ENCODE assay signal across 24 cellular contexts in genomic region chr5:26622947-26623346, GRCh38.
DNase-seq lines count a peak whose midpoint lies in the region; ATAC-seq, FAIRE-seq and TF ChIP-seq lines count a peak whose summit lies in the region.
"Had no signal": no experiment of that assay in that cellular context is flagged by ENCODE, and none has a peak within 500 bp of the region (broad histone marks: within the 10 kb centered on the region; RNA-seq: fewer than 3 reads in every experiment).

No MANE protein-coding gene starts in this region.

- POLR2A ChIA-PET in GM12878 (lab: Charles Lee) = no interaction called here

- no peak overlapping the region for H3K9ac ChIP-seq in GM12878 (ENCODE audit: control insufficient read depth, insufficient read depth, low read length)

- FAIRE-seq in H54 (lab: Jason Lieb, UNC) = peak; percentile 75
- no peak for FAIRE-seq in GM12878 (lab: Jason Lieb, UNC)
- FAIRE-seq: GM12891, TTC549 had no signal

- no peak overlapping the region for H3K27ac ChIP-seq in GM12878 (ENCODE audit: control insufficient read depth, insufficient read depth)
- H3K27ac ChIP-seq: heart left ventricle, thoracic aorta had no signal

- no TSS peak for BruUV-seq in GM12878 (replicated peaks; lab: Mats Ljungman, UMichigan)

- RAD21 ChIA-PET in GM12878 (lab: Charles Lee; ENCODE audit: unreplicated experiment) = interaction anchor here (0.7 to 2.0 kb wide), 2 partner anchors 11 to 13 kb away, joined by 4 to 10 read pairs; no protein-coding TSS in a partner anchor

- H3K4me1 ChIP-seq in GM12878 (ENCODE audit: control insufficient read depth, insufficient read depth, low read length) = no peaks in the 10 kb centered on the region
- H3K4me1 ChIP-seq: heart left ventricle had no signal

- ATAC-seq in GM12878 (peak; percentile 50), HG03442 (IDR thresholded peaks at IDR 0.05; ENCODE audit: unreplicated experiment) (no peak)
- ATAC-seq in activated CD4-positive, CD25-positive, alpha-beta regulatory T cell treated with anti-CD3 and anti-CD28 coated beads, Interleukin-2, amount 50 U/mL, for 24 hours = no peak
- ATAC-seq: activated T-cell treated with anti-CD3 and anti-CD28 coated beads, Interleukin-2, amount 50 U/mL, for 72 hours; heart left ventricle; left cardiac atrium; stimulated activated effector memory CD8-positive, alpha-beta T cell treated with anti-CD3 and anti-CD28 coated beads, Interleukin-12 subunit alpha, Interleukin-12 subunit beta, amount 100 ng/mL, for 72 hours had no signal

- in situ Hi-C loops in GM12878 (cut with MboI) = no loop called here

- no peak for TF ChIP-seq CTCF in GM12878 (IDR thresholded peaks at IDR 0.05 in 2 of 3, conservative IDR thresholded peaks at IDR 0.05 in 1 of 3; ENCODE audit: control insufficient read depth in 2 of 3, extremely low read depth in 1 of 3, insufficient read depth in 1 of 3, low read depth in 3 of 3, low read length in 3 of 3)

- H4K20me1 ChIP-seq in GM12878 (ENCODE audit: control insufficient read depth, insufficient read depth) = no peaks in the 10 kb centered on the region

- DNase-seq in H54 (ENCODE audit: insufficient read length, low spot score) = no peak
- DNase-seq in NCI-H146 (lab: John Stamatoyannopoulos, UW) = peak; percentile 96
- DNase-seq in NCI-H345 (lab: John Stamatoyannopoulos, UW) = peak; percentile 86
- DNase-seq in GM12878 (ENCODE audit: low read depth, low spot score) = no peak
- no peak for DNase-seq in nucleus accumbens (lab: John Stamatoyannopoulos, UW)
- no peak for DNase-seq in NCI-H187 treated with DMSO at 0.1 percent for 48 hours (lab: John Stamatoyannopoulos, UW)
- DNase-seq: activated CD4-positive, alpha-beta T cell treated with anti-CD3 and anti-CD28 coated beads for 4 hours; activated T-cell treated with anti-CD3 and anti-CD28 coated beads, Interleukin-2, amount 50 U/mL, for 72 hours; aorta; dermis blood vessel endothelial cell; heart left ventricle; KG1; left cardiac atrium; MV-4-11; NCI-H446 treated with DMSO at 0.1 percent for 48 hours; Right ventricle myocardium superior; small intestine; stimulated activated CD4-positive, alpha-beta T cell treated with anti-CD3 and anti-CD28 coated beads, Interleukin-2, amount 100 ng/mL, for 24 hours had no signal

- TF ChIP-seq RAD21 in GM12878 (IDR thresholded peaks at IDR 0.05; ENCODE audit: insufficient read depth, low read depth, low read length) = no peak

- 49% methylated on average over 3 of the region's 3 CpGs for WGBS in GM12878 (ENCODE audit: insufficient coverage, insufficient replicate concordance, low lambda C conversion rate, missing lambda C conversion rate)

- CTCF ChIA-PET in GM12878 (lab: Yijun Ruan, JAX) = no interaction called here

- no peaks in the 10 kb centered on the region for H3K27me3 ChIP-seq in GM12878 (replicated peaks in 1 of 2; ENCODE audit: control insufficient read depth in 2 of 2, insufficient read depth in 2 of 2, low read length in 1 of 2)
- H3K27me3 ChIP-seq: heart left ventricle had no signal

- no peaks in the 10 kb centered on the region for H3K9me3 ChIP-seq in GM12878 (replicated peaks; ENCODE audit: control insufficient read depth, insufficient read depth, low read length)
- H3K9me3 ChIP-seq: thoracic aorta had no signal

- no peaks in the 10 kb centered on the region for H3K36me3 ChIP-seq in GM12878 (ENCODE audit: control insufficient read depth in 2 of 2, insufficient read depth in 2 of 2, low read length in 1 of 2)
- H3K36me3 ChIP-seq: heart left ventricle, thoracic aorta had no signal

- H3K4me3 ChIP-seq in GM12878 = no peak overlapping the region
- H3K4me3 ChIP-seq: heart left ventricle, thoracic aorta had no signal

- H3K79me2 ChIP-seq in GM12878 (ENCODE audit: control insufficient read depth, insufficient read depth, low read length) = no peaks in the 10 kb centered on the region

- SMC1A ChIA-PET in GM12878 (lab: Charles Lee; ENCODE audit: uncharacterized antibody, unreplicated experiment) = interaction anchor here (0.7 to 1.3 kb wide), 2 partner anchors 29 to 69 kb away, joined by 3 to 4 read pairs; no protein-coding TSS in a partner anchor

- no peak overlapping the region for H3K4me2 ChIP-seq in GM12878 (ENCODE audit: control insufficient read depth, insufficient read depth)

- H2AFZ ChIP-seq in GM12878 (ENCODE audit: control insufficient read depth, low read depth, low read length) = no peak overlapping the region

- intact Hi-C loops in GM12878 (cut with micrococcal nuclease; ENCODE audit: unreplicated experiment) = no loop called here

- TF ChIP-seq EP300 in GM12878 (IDR thresholded peaks at IDR 0.05; ENCODE audit: borderline replicate concordance in 1 of 2, control insufficient read depth in 1 of 2, low read depth in 2 of 2, low read length in 2 of 2) = no peak

- TF ChIP-seq POLR2A in H54 (IDR thresholded peaks at IDR 0.05; ENCODE audit: low read depth, low read length) (no peak), GM12878 (IDR thresholded peaks at IDR 0.05; ENCODE audit: low read depth, low read length) (no peak)

TF ChIP-seq in GM12878, 131 proteins besides CTCF, POLR2A, EP300 and RAD21 (continues in another document):
- no peak for TF ChIP-seq EGR1 (IDR thresholded peaks at IDR 0.05; ENCODE audit: borderline replicate concordance in 1 of 2, low read depth in 2 of 2, low read length in 2 of 2)
- no peak for TF ChIP-seq POU2F2 (IDR thresholded peaks at IDR 0.05; ENCODE audit: borderline replicate concordance, low read depth, low read length)
- no peak for TF ChIP-seq TAF1 (IDR thresholded peaks at IDR 0.05; ENCODE audit: borderline replicate concordance, low read depth, low read length)
- no peak for TF ChIP-seq E4F1 (IDR thresholded peaks at IDR 0.05; ENCODE audit: borderline replicate concordance, partially characterized antibody)
- no peak for TF ChIP-seq SP1 (IDR thresholded peaks at IDR 0.05; ENCODE audit: low read depth, low read length)
- TF ChIP-seq GABPA (IDR thresholded peaks at IDR 0.05; ENCODE audit: low read depth) = no peak
- no peak for TF ChIP-seq MAX (IDR thresholded peaks at IDR 0.05; ENCODE audit: low read depth, low read length)
- no peak for TF ChIP-seq ATF7 (IDR thresholded peaks at IDR 0.05; ENCODE audit: low read depth)
- TF ChIP-seq KAT2A (conservative IDR thresholded peaks at IDR 0.05; ENCODE audit: control insufficient read depth, low read depth, low read length) = no peak
- TF ChIP-seq NR2F1 (conservative IDR thresholded peaks at IDR 0.05) = no peak
- TF ChIP-seq EZH2 (IDR thresholded peaks at IDR 0.05; ENCODE audit: borderline replicate concordance, control insufficient read depth, low read depth, low read length) = no peak
- no peak for TF ChIP-seq ELK1 (IDR thresholded peaks at IDR 0.05; ENCODE audit: low read depth, low read length)
- no peak for TF ChIP-seq GATAD2B (conservative IDR thresholded peaks at IDR 0.05; ENCODE audit: low read depth)
- no peak for TF ChIP-seq IRF5 (IDR thresholded peaks at IDR 0.05; ENCODE audit: borderline replicate concordance)
- no peak for TF ChIP-seq USF1 (IDR thresholded peaks at IDR 0.05; ENCODE audit: borderline replicate concordance, extremely low read length, insufficient read depth, low read depth, low read length)
- no peak for TF ChIP-seq IRF4 (IDR thresholded peaks at IDR 0.05; ENCODE audit: low read depth, low read length)

Comparison
In these comparisons a context has a peak if more than half of its experiments do, and no peak if none do; other contexts are left out.
1. DNase-seq: peak in NCI-H146 (single experiment) and NCI-H345 (single experiment); none in H54 (single experiment), GM12878 (single experiment), nucleus accumbens (0 of 56) and NCI-H187 treated with DMSO at 0.1 percent for 48 hours (single experiment).